30 cellular contexts compared by ENCODE assay signal in the genomic region with DNA sequence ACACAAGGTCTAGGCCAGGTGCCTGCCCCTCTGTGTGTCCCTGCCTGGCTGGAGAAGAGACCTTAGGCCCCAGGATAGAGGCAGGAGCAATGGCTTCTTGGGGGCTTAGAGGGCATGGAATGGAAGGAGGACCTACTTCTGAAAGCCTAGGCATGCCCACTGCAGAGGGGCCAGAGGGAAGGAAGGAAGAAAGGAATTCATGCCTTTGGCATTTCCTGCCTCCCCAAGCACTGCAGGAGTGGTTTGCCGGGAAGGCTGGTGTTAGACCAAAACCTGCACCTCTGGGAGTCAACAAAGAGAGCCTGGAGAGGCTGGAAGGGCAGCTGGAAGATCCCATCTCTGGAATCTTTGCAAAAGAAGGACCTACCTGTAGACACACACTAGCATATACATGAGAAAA. TPM values are rescaled to one million over a fixed set of nuclear protein-coding genes. Genes with fewer than 3 reads are reported as not detected.
DNase-seq lines count a peak whose midpoint lies in the region; ATAC-seq, FAIRE-seq and TF ChIP-seq lines count a peak whose summit lies in the region.
"Had no signal": no experiment of that assay in that cellular context is flagged by ENCODE, and none has a peak within 500 bp of the region (broad histone marks: within the 10 kb centered on the region; RNA-seq: fewer than 3 reads in every experiment).

No MANE protein-coding gene starts in this region.

- no peak overlapping the region for H3K4me2 ChIP-seq in IMR-90 (ENCODE audit: low read depth, low read length)
- H3K4me2 ChIP-seq in endothelial cell of umbilical vein (ENCODE audit: insufficient read depth, low read length) = peak overlapping the region; percentile 11
- no peak overlapping the region for H3K4me2 ChIP-seq in mesendoderm (ENCODE audit: low read length)

- FAIRE-seq in endothelial cell of umbilical vein (lab: Jason Lieb, UNC) = peak; percentile 91
- FAIRE-seq: GM19239, pancreas, RCC 7860 had no signal

- in situ Hi-C loops in IMR-90 (cut with MboI; ENCODE audit: low sequenced_read_pairs) = no loop called here

- CTCF ChIA-PET in IMR-90 (lab: Yijun Ruan, JAX) (no interaction called here), endothelial cell of umbilical vein (lab: Charles Lee) (interaction anchor here (0.9 to 1.1 kb wide), 3 partner anchors 35 to 389 kb away, joined by 3 to 5 read pairs (median 3); no protein-coding TSS in a partner anchor)

- peak; percentile 57; the same call in 1 of the 2 replicates for ATAC-seq in IMR-90 (ENCODE audit: low read depth)
- no peak for ATAC-seq in activated naive CD4-positive, alpha-beta T cell treated with anti-CD3 and anti-CD28 coated beads, Interleukin-2, amount 50 U/mL, for 72 hours
- ATAC-seq: left lung, natural killer cell, pancreas, right lobe of liver, T-helper 17 cell had no signal

- H3K4me3 Mint-ChIP-seq in immature natural killer cell (no peak overlapping the region), progenitor cell of endocrine pancreas (ENCODE audit: low read depth) (no peak overlapping the region)
- H3K4me3 Mint-ChIP-seq: activated T-cell treated with anti-CD3 and anti-CD28 coated beads, Interleukin-2, amount 50 U/mL, for 24 hours; mesothelial cell of epicardium; natural killer cell; T-helper 17 cell had no signal

- no peak overlapping the region; the same call in 1 of the 2 replicates for H2AK5ac ChIP-seq in IMR-90 (ENCODE audit: low read depth, low read length)
- H2AK5ac ChIP-seq in mesendoderm (ENCODE audit: low read length) = no peak overlapping the region

- peak overlapping the region; percentile 33; the same call in 1 of the 2 replicates for H2BK120ac ChIP-seq in IMR-90 (ENCODE audit: low read depth, low read length)
- H2BK120ac ChIP-seq in mesendoderm (ENCODE audit: low read depth, low read length) = no peak overlapping the region

- H4K8ac ChIP-seq in IMR-90 (ENCODE audit: low read depth in 2 of 2, low read length in 2 of 2) (peak overlapping the region in 1 of 2 experiments; percentile 53; a peak in 2 of 4 replicates), mesendoderm (ENCODE audit: low read depth, low read length) (no peak overlapping the region)

- H3K56ac ChIP-seq in IMR-90 (ENCODE audit: extremely low read depth, insufficient read depth, low read length) (no peak overlapping the region), mesendoderm (ENCODE audit: low read length) (no peak overlapping the region)

- H3K4me1 Mint-ChIP-seq in immature natural killer cell (no peaks in the 10 kb centered on the region), progenitor cell of endocrine pancreas (ENCODE audit: low read depth) (no peaks in the 10 kb centered on the region)
- H3K4me1 Mint-ChIP-seq: mesothelial cell of epicardium, natural killer cell, T-helper 17 cell had no signal

- TF ChIP-seq RAD21 in IMR-90 (IDR thresholded peaks at IDR 0.05; ENCODE audit: low read length) = no peak

- H2BK20ac ChIP-seq in IMR-90 (ENCODE audit: low read depth, low read length) = peak overlapping the region; percentile 67; the same call in 1 of the 2 replicates

- no peak for TF ChIP-seq POLR2A in IMR-90 (IDR thresholded peaks at IDR 0.05; ENCODE audit: low read depth, low read length)
- TF ChIP-seq POLR2A in endothelial cell of umbilical vein (IDR thresholded peaks at IDR 0.05; ENCODE audit: low read depth, low read length) = no peak
- no peak for TF ChIP-seq POLR2A in prostate gland (IDR thresholded peaks at IDR 0.05)

- no CpG with 5 or more reads among the region's 1 CpG for WGBS in IMR-90 (ENCODE audit: extremely low coverage in 2 of 2, insufficient read length in 1 of 2), 2 experiments
- no CpG with 5 or more reads among the region's 1 CpG for WGBS in mesendoderm (ENCODE audit: extremely low coverage, insufficient coverage, low lambda C conversion rate)
- WGBS in prostate gland = 53% methylated on average over 1 of the region's 1 CpG

- DNase-seq in EL (peak; percentile 61), IMR-90 (peak; percentile 6), endothelial cell of umbilical vein (ENCODE audit: low read depth, low spot score) (peak; percentile 10), mesendoderm (peak; percentile 22), immature natural killer cell (no peak), progenitor cell of endocrine pancreas (ENCODE audit: low spot score, unreplicated experiment) (no peak), prostate gland (ENCODE audit: low spot score) (no peak)
- no peak for DNase-seq in activated naive CD4-positive, alpha-beta T cell treated with anti-CD3 and anti-CD28 coated beads, Interleukin-2, amount 50 U/mL, for 72 hours (ENCODE audit: low spot score in 2 of 2)
- DNase-seq: activated CD4-positive, alpha-beta T cell treated with anti-CD3 and anti-CD28 coated beads for 4 hours; activated T-cell treated with anti-CD3 and anti-CD28 coated beads, Interleukin-2, amount 50 U/mL, for 24 hours; adrenal gland; colonic mucosa; KBM-7; left lung; natural killer cell; NCI-H1694; NCI-H524; pancreas; right lobe of liver; stimulated activated naive CD4-positive, alpha-beta T cell treated with Interleukin-2 at 50 U/mL for 16 hours; T-helper 17 cell; testis had no signal

- H3K18ac ChIP-seq in IMR-90 (ENCODE audit: low read depth, low read length) = no peak overlapping the region
- no peak overlapping the region for H3K18ac ChIP-seq in mesendoderm (ENCODE audit: low read length)

- H4K20me1 ChIP-seq in IMR-90 (ENCODE audit: insufficient read depth, low read length) (no peaks in the 10 kb centered on the region), endothelial cell of umbilical vein (replicated peaks; ENCODE audit: control insufficient read depth, extremely low read depth, insufficient read depth, low read length) (no peaks in the 10 kb centered on the region)

- H3K4me3 ChIP-seq in IMR-90 (ENCODE audit: insufficient read depth, low read depth, low read length) (no peak overlapping the region), endothelial cell of umbilical vein (replicated peaks in 1 of 3; ENCODE audit: insufficient read depth in 1 of 3, low read depth in 1 of 3, low read length in 3 of 3) (no peak overlapping the region), mesendoderm (ENCODE audit: low read length) (no peak overlapping the region), prostate gland (no peak overlapping the region)
- H3K4me3 ChIP-seq: adrenal gland, colonic mucosa, left lung, pancreas, right lobe of liver, testis had no signal

- H3K36me3 ChIP-seq in IMR-90 (ENCODE audit: control insufficient read depth, insufficient read depth, low read length) = no peaks in the 10 kb centered on the region
- H3K36me3 ChIP-seq in endothelial cell of umbilical vein (ENCODE audit: control insufficient read depth in 2 of 2, extremely low read depth in 1 of 2, insufficient read depth in 2 of 2, low read length in 2 of 2) = no peaks in the 10 kb centered on the region
- no peaks in the 10 kb centered on the region for H3K36me3 ChIP-seq in mesendoderm (ENCODE audit: control insufficient read depth, insufficient read depth, low read length)
- no peaks in the 10 kb centered on the region for H3K36me3 ChIP-seq in prostate gland
- H3K36me3 ChIP-seq: adrenal gland, colonic mucosa, left lung, pancreas, right lobe of liver had no signal

- no peak overlapping the region for H2AK9ac ChIP-seq in IMR-90 (replicated peaks; ENCODE audit: low read depth, low read length, poor library complexity)

- H3K23ac ChIP-seq in IMR-90 (ENCODE audit: low read depth, low read length) = no peak overlapping the region; the same call in 1 of the 2 replicates
- no peak overlapping the region for H3K23ac ChIP-seq in mesendoderm (ENCODE audit: low read length)

- H3K27ac Mint-ChIP-seq in immature natural killer cell = no peak overlapping the region
- H3K27ac Mint-ChIP-seq in progenitor cell of endocrine pancreas = no peak overlapping the region
- H3K27ac Mint-ChIP-seq in activated naive CD4-positive, alpha-beta T cell treated with anti-CD3 and anti-CD28 coated beads, Interleukin-2, amount 50 U/mL, for 72 hours = no peak overlapping the region
- H3K27ac Mint-ChIP-seq: activated T-cell treated with anti-CD3 and anti-CD28 coated beads, Interleukin-2, amount 50 U/mL, for 24 hours; mesothelial cell of epicardium; natural killer cell; T-helper 17 cell had no signal

- no peak overlapping the region for H2BK5ac ChIP-seq in IMR-90 (ENCODE audit: low read depth, low read length, poor library complexity, severe bottlenecking)
- H2BK5ac ChIP-seq in mesendoderm (ENCODE audit: low read length) = no peak overlapping the region

- H4K5ac ChIP-seq in IMR-90 (ENCODE audit: low read depth, low read length) = no peak overlapping the region
- H4K5ac ChIP-seq in mesendoderm (ENCODE audit: low read length) = no peak overlapping the region

- H3K27ac ChIP-seq in IMR-90 (ENCODE audit: insufficient read depth, low read length) (no peak overlapping the region), endothelial cell of umbilical vein (ENCODE audit: insufficient read depth, low read depth, low read length) (no peak overlapping the region), mesendoderm (ENCODE audit: low read depth, low read length) (no peak overlapping the region), prostate gland (no peak overlapping the region)
- H3K27ac ChIP-seq: adrenal gland, C4-2B, colonic mucosa, left lung, pancreas, right lobe of liver, testis had no signal

- H2BK15ac ChIP-seq in IMR-90 (ENCODE audit: low read depth, low read length) = no peak overlapping the region
- H2BK15ac ChIP-seq in mesendoderm (replicated peaks; ENCODE audit: low read depth) = no peak overlapping the region

- H3K79me2 ChIP-seq in endothelial cell of umbilical vein (ENCODE audit: control insufficient read depth, insufficient read depth, low read length) (no peaks in the 10 kb centered on the region), mesendoderm (ENCODE audit: control insufficient read depth, insufficient read depth, low read length) (no peaks in the 10 kb centered on the region)

- H3K9me1 ChIP-seq in IMR-90 (ENCODE audit: insufficient read depth, low read length) (peaks cover 3% of the 10 kb centered on the region; the same call in 1 of the 2 replicates), endothelial cell of umbilical vein (replicated peaks; ENCODE audit: control insufficient read depth, extremely low read depth, insufficient read depth, low read length) (no peaks in the 10 kb centered on the region)

- no peaks in the 10 kb centered on the region for H3K79me1 ChIP-seq in IMR-90 (ENCODE audit: low read depth in 1 of 2, low read length in 2 of 2)
- no peaks in the 10 kb centered on the region for H3K79me1 ChIP-seq in mesendoderm (ENCODE audit: low read length)

- no TSS peak for BruUV-seq in IMR-90 (replicated peaks; lab: Mats Ljungman, UMichigan)
- no TSS peak for BruUV-seq in endothelial cell of umbilical vein (replicated peaks; lab: Mats Ljungman, UMichigan)

- dilution Hi-C loops in IMR-90 (cut with HindIII; ENCODE audit: low sequenced_read_pairs, unreplicated experiment) (no loop called here), endothelial cell of umbilical vein (cut with MboI; ENCODE audit: extremely low pct_ligation_motif_present, low sequenced_read_pairs) (no loop called here)

- H3K9me3 Mint-ChIP-seq in immature natural killer cell = peaks cover 0 to 3% (median 0%) of the 10 kb centered on the region in 6 donors
- H3K9me3 Mint-ChIP-seq in progenitor cell of endocrine pancreas (ENCODE audit: low read depth) = no peaks in the 10 kb centered on the region
- peaks cover 0 to 4% of the 10 kb centered on the region in 2 donors for H3K9me3 Mint-ChIP-seq in activated naive CD4-positive, alpha-beta T cell treated with anti-CD3 and anti-CD28 coated beads, Interleukin-2, amount 50 U/mL, for 72 hours
- H3K9me3 Mint-ChIP-seq: activated T-cell treated with anti-CD3 and anti-CD28 coated beads, Interleukin-2, amount 50 U/mL, for 24 hours; natural killer cell had no signal

- H3K4me1 ChIP-seq in IMR-90 (ENCODE audit: control insufficient read depth, insufficient read depth, low read length) (no peaks in the 10 kb centered on the region), endothelial cell of umbilical vein (ENCODE audit: control insufficient read depth, extremely low read depth, insufficient read depth, low read length) (peaks cover 14% of the 10 kb centered on the region), mesendoderm (ENCODE audit: control insufficient read depth, low read depth, low read length) (no peaks in the 10 kb centered on the region), prostate gland (replicated peaks) (no peaks in the 10 kb centered on the region)
- H3K4me1 ChIP-seq: colonic mucosa, left lung, pancreas, right lobe of liver, testis had no signal

- H3K36me3 Mint-ChIP-seq in immature natural killer cell (peaks cover 0 to 4% (median 3%) of the 10 kb centered on the region in 3 donors), progenitor cell of endocrine pancreas (ENCODE audit: insufficient read depth) (no peaks in the 10 kb centered on the region)
- no peaks in the 10 kb centered on the region for H3K36me3 Mint-ChIP-seq in activated naive CD4-positive, alpha-beta T cell treated with anti-CD3 and anti-CD28 coated beads, Interleukin-2, amount 50 U/mL, for 72 hours
- H3K36me3 Mint-ChIP-seq: natural killer cell had no signal

- peak overlapping the region; percentile 1; the same call in 1 of the 2 replicates for H3K4ac ChIP-seq in IMR-90 (ENCODE audit: low read depth, low read length)
- H3K4ac ChIP-seq in mesendoderm (ENCODE audit: low read depth, low read length) = no peak overlapping the region

- no peak overlapping the region for H4K91ac ChIP-seq in IMR-90 (ENCODE audit: insufficient read depth, low read depth, low read length)

- peak overlapping the region; percentile 62 for H2AFZ ChIP-seq in IMR-90 (replicated peaks; ENCODE audit: low read length, poor library complexity)
- H2AFZ ChIP-seq in endothelial cell of umbilical vein (ENCODE audit: low read depth, low read length) = no peak overlapping the region

- peak overlapping the region; percentile 46; the same call in 1 of the 2 replicates for H3K14ac ChIP-seq in IMR-90 (replicated peaks; ENCODE audit: low read depth, low read length)

- intact Hi-C loops in IMR-90 (cut with micrococcal nuclease) (no loop called here), endothelial cell of umbilical vein (cut with micrococcal nuclease) (no loop called here), prostate gland (cut with DNase I) (no loop called here)

- H3K27me3 ChIP-seq in IMR-90 (ENCODE audit: control insufficient read depth, insufficient read depth, low read length) (peaks cover 13% of the 10 kb centered on the region), endothelial cell of umbilical vein (ENCODE audit: control insufficient read depth in 2 of 2, insufficient read depth in 2 of 2, low read length in 2 of 2) (peaks cover 3 to 5% of the 10 kb centered on the region in 2 experiments), mesendoderm (ENCODE audit: insufficient read depth, low read length, poor library complexity) (no peaks in the 10 kb centered on the region), prostate gland (replicated peaks; ENCODE audit: insufficient read depth) (no peaks in the 10 kb centered on the region)
- H3K27me3 ChIP-seq: adrenal gland, colonic mucosa, left lung, pancreas, right lobe of liver, testis had no signal

- POLR2A ChIA-PET in IMR-90 (lab: Charles Lee; ENCODE audit: unreplicated experiment) (no interaction called here), endothelial cell of umbilical vein (lab: Charles Lee) (no interaction called here)

- TF ChIP-seq CTCF in IMR-90 (conservative IDR thresholded peaks at IDR 0.05; ENCODE audit: low read depth, low read length) (no peak), endothelial cell of umbilical vein (IDR thresholded peaks at IDR 0.05; ENCODE audit: extremely low read depth in 1 of 2, insufficient read depth in 1 of 2, low read depth in 1 of 2, low read length in 2 of 2) (no peak), progenitor cell of endocrine pancreas (IDR thresholded peaks at IDR 0.05; ENCODE audit: unreplicated experiment) (no peak), prostate gland (IDR thresholded peaks at IDR 0.05) (no peak)

- H3K27me3 Mint-ChIP-seq in immature natural killer cell (ENCODE audit: low read depth in 3 of 3) (peaks cover 3 to 11% (median 6%) of the 10 kb centered on the region in 3 donors), progenitor cell of endocrine pancreas (peaks cover 2% of the 10 kb centered on the region)

- H3K9ac ChIP-seq in IMR-90 (ENCODE audit: low read depth, low read length) (no peak overlapping the region), endothelial cell of umbilical vein (replicated peaks; ENCODE audit: extremely low read depth, insufficient read depth, low read length) (no peak overlapping the region), mesendoderm (ENCODE audit: low read length) (no peak overlapping the region)

- no peaks in the 10 kb centered on the region for H3K9me3 ChIP-seq in IMR-90 (ENCODE audit: control insufficient read depth, insufficient read depth, low read length)
- no peaks in the 10 kb centered on the region for H3K9me3 ChIP-seq in endothelial cell of umbilical vein (replicated peaks; ENCODE audit: control insufficient read depth, insufficient read depth, low read length)
- H3K9me3 ChIP-seq in prostate gland = no peaks in the 10 kb centered on the region
- H3K9me3 ChIP-seq: adrenal gland, colonic mucosa, left lung, pancreas, right lobe of liver, testis had no signal

RNA-seq across cellular contexts. Expression of gene KCNE2, which starts 50.7 kb away (rescaled TPM):
- total RNA-seq in IMR-90 (2012; rRNA removed) (not detected in 2 replicates), endothelial cell of umbilical vein (not detected in 2 replicates), progenitor cell of endocrine pancreas (0.55 and 0.58 TPM in 2 replicates), prostate gland (not detected)
- polyA plus RNA-seq in IMR-90 (2012; rRNA removed) (not detected in 2 replicates), endothelial cell of umbilical vein (not detected in 2 replicates), immature natural killer cell (under 1 TPM in 1 of 3 donors, not detected in 2; 0.27 TPM)
- not detected in 2 replicates for polyA plus RNA-seq in IMR-90 (2012; cell fraction: cytosol; rRNA removed)
- not detected in 2 replicates for polyA plus RNA-seq in IMR-90 (2012; cell fraction: nucleus; rRNA removed; ENCODE audit: low replicate concordance)
- polyA plus RNA-seq in endothelial cell of umbilical vein (2011; cell fraction: cytosol; rRNA removed) = not detected in 2 replicates
- polyA plus RNA-seq in endothelial cell of umbilical vein (2011; cell fraction: nucleus; rRNA removed) = not detected in 2 replicates
- polyA plus RNA-seq in endothelial cell of umbilical vein (2012) = not detected in 2 replicates
- polyA minus RNA-seq in endothelial cell of umbilical vein = not detected in 2 replicates
- not detected for polyA minus RNA-seq in endothelial cell of umbilical vein (2011; cell fraction: cytosol; rRNA and poly(A)+ RNA removed)
- polyA minus RNA-seq in endothelial cell of umbilical vein (2011; cell fraction: nucleus; rRNA and poly(A)+ RNA removed) = not detected in 2 replicates
- 0.21 TPM for polyA plus RNA-seq in mesendoderm (2013, experiment 1 of 2)
- 0.22 TPM for polyA plus RNA-seq in mesendoderm (2013, experiment 2 of 2)
- total RNA-seq in activated naive CD4-positive, alpha-beta T cell treated with anti-CD3 and anti-CD28 coated beads, Interleukin-2, amount 50 U/mL, for 72 hours = under 1 TPM in 1 of 2 donors, not detected in 1; 0.31 TPM
- total RNA-seq: activated CD8-positive, alpha-beta memory T cell treated with anti-CD3 and anti-CD28 coated beads for 36 hours; glomerular endothelial cell; left lung; pancreas; right lobe of liver; SK-MEL-5; T-helper 17 cell had no signal
- polyA plus RNA-seq: AG04450, pancreas had no signal

Comparison
In these comparisons a context has a peak if more than half of its experiments do, and no peak if none do; other contexts are left out.
1. DNase-seq: peak in EL (single experiment), IMR-90 (single experiment), endothelial cell of umbilical vein (single experiment) and mesendoderm (single experiment); none in immature natural killer cell (0 of 3), progenitor cell of endocrine pancreas (single experiment), prostate gland (single experiment) and activated naive CD4-positive, alpha-beta T cell treated with anti-CD3 and anti-CD28 coated beads, Interleukin-2, amount 50 U/mL, for 72 hours (0 of 2).